Comparison of ENCODE assay signal across 29 cellular contexts in the genomic region with DNA sequence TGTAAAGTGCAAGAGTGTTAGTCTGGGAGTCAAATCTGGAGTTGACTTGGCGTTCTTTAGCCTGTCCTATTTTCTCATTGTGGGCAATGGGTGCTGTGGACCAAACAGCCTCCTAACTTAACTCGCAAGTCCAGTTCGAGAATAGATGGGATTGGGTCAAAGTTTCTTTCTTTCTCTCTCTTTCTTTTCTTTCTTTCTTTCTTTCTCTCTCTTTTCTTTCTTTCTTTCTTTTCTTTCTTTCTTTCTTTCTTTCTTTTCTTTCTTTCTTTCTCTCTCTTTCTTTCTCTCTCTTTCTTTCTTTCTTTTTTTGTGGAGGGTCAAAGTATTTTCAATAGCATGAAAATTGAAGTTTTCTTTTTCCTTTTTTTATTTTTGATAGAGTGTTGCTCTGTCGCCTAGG.
"Had no signal": no experiment of that assay in that cellular context is flagged by ENCODE, and none has a peak within 500 bp of the region (broad histone marks: within the 10 kb centered on the region; RNA-seq: fewer than 3 reads in every experiment).

No MANE protein-coding gene starts in this region.

- H3K9me3 Mint-ChIP-seq: activated naive CD4-positive, alpha-beta T cell treated with anti-CD3 and anti-CD28 coated beads, Interleukin-2, amount 10 ng/mL, durations not matched to agents 7 days and 5 days; activated naive CD8-positive, alpha-beta T cell treated with anti-CD3 and anti-CD28 coated beads, Interleukin-2, amount 10 ng/mL, durations not matched to agents 7 days and 5 days; activated T-cell treated with anti-CD3 and anti-CD28 coated beads, Interleukin-2, amount 50 U/mL, for 24 hours; activated T-helper 2 cell treated with anti-CD3 and anti-CD28 coated beads, Interferon-gamma antibody, Interleukin-2, Interleukin-4, amounts not matched to agents 10 μg/mL and 5 μg/mL and 100 μg/mL, durations not matched to agents 14 hours and 24 hours and 36 hours had no signal

- H3K4me3 Mint-ChIP-seq: activated CD8-positive, alpha-beta memory T cell treated with anti-CD3 and anti-CD28 coated beads, Interleukin-2, amount 10 ng/mL, durations not matched to agents 7 days and 5 days; activated naive CD4-positive, alpha-beta T cell treated with anti-CD3 and anti-CD28 coated beads, Interleukin-2, amount 10 ng/mL, durations not matched to agents 7 days and 5 days; activated naive CD8-positive, alpha-beta T cell treated with anti-CD3 and anti-CD28 coated beads, Interleukin-2, amount 10 ng/mL, durations not matched to agents 7 days and 5 days; activated T-cell treated with anti-CD3 and anti-CD28 coated beads, Interleukin-2, amount 50 U/mL, for 24 hours had no signal

- H3K27me3 Mint-ChIP-seq: activated CD8-positive, alpha-beta memory T cell treated with anti-CD3 and anti-CD28 coated beads, Interleukin-2, amount 10 ng/mL, durations not matched to agents 7 days and 5 days; activated naive CD4-positive, alpha-beta T cell treated with anti-CD3 and anti-CD28 coated beads, Interleukin-2, amount 10 ng/mL, durations not matched to agents 7 days and 5 days; activated naive CD8-positive, alpha-beta T cell treated with anti-CD3 and anti-CD28 coated beads, Interleukin-2, amount 10 ng/mL, durations not matched to agents 7 days and 5 days had no signal

- ATAC-seq: activated CD4-positive, CD25-positive, alpha-beta regulatory T cell treated with anti-CD3 and anti-CD28 coated beads, Interleukin-2, amount 50 U/mL, for 24 hours; activated CD8-positive, alpha-beta memory T cell treated with anti-CD3 and anti-CD28 coated beads, Interleukin-2, amount 10 ng/mL, durations not matched to agents 7 days and 5 days had no signal

- DNase-seq: activated CD4-positive, alpha-beta T cell treated with anti-CD3 and anti-CD28 coated beads for 48 hours; activated CD4-positive, alpha-beta T cell treated with anti-CD3 and anti-CD28 coated beads, Interleukin-2, amount 50 U/mL, for 4 hours; activated CD8-positive, alpha-beta memory T cell treated with anti-CD3 and anti-CD28 coated beads, Interleukin-2, amount 10 ng/mL, durations not matched to agents 7 days and 5 days; activated gamma-delta T cell treated with Interleukin-2 at 50 U/mL for 16 hours; activated naive CD4-positive, alpha-beta T cell treated with anti-CD3 and anti-CD28 coated beads, Interleukin-2, amount 10 ng/mL, durations not matched to agents 7 days and 5 days; activated naive CD8-positive, alpha-beta T cell treated with anti-CD3 and anti-CD28 coated beads, Interleukin-2, amount 10 ng/mL, durations not matched to agents 7 days and 5 days; activated T-cell treated with anti-CD3 and anti-CD28 coated beads, Interleukin-2, amount 50 U/mL, for 24 hours; aorta; central memory CD4-positive, alpha-beta T cell; KBM-7; NCI-H1092 treated with DMSO at 0.1 percent for 48 hours; NCI-H1417 treated with DMSO at 0.1 percent for 48 hours; NCI-H1694; NCI-H2029; NCI-H2107; NCI-H2171 treated with DMSO at 0.1 percent for 48 hours; NCI-H345; NCI-H510A; NCI-H526 treated with DMSO at 0.1 percent for 48 hours; NCI-H82; NK-92 treated with Interleukin-12 subunit alpha and Interleukin-12 subunit beta, amount 100 ng/mL, for 24 hours; OCI-M1; Peyer's patch; Right ventricle myocardium superior; SJCRH30; SK-N-SH; SW 1271 had no signal

- H3K27ac Mint-ChIP-seq: activated CD8-positive, alpha-beta memory T cell treated with anti-CD3 and anti-CD28 coated beads, Interleukin-2, amount 10 ng/mL, durations not matched to agents 7 days and 5 days; activated naive CD4-positive, alpha-beta T cell treated with anti-CD3 and anti-CD28 coated beads, Interleukin-2, amount 10 ng/mL, durations not matched to agents 7 days and 5 days; activated naive CD8-positive, alpha-beta T cell treated with anti-CD3 and anti-CD28 coated beads, Interleukin-2, amount 10 ng/mL, durations not matched to agents 7 days and 5 days; activated T-cell treated with anti-CD3 and anti-CD28 coated beads, Interleukin-2, amount 50 U/mL, for 24 hours; activated T-helper 2 cell treated with anti-CD3 and anti-CD28 coated beads, Interferon-gamma antibody, Interleukin-2, Interleukin-4, amounts not matched to agents 10 μg/mL and 5 μg/mL and 100 μg/mL, durations not matched to agents 14 hours and 24 hours and 36 hours had no signal
